ENCODE assay signal across 11 cellular contexts in genomic region chr12:119681953-119682352, GRCh38. TPM values are rescaled to one million over a fixed set of nuclear protein-coding genes. Genes with fewer than 3 reads are reported as not detected.
DNase-seq lines count a peak whose midpoint lies in the region; ATAC-seq and TF ChIP-seq lines count a peak whose summit lies in the region.
"Had no signal": no experiment of that assay in that cellular context is flagged by ENCODE, and none has a peak within 500 bp of the region (broad histone marks: within the 10 kb centered on the region; RNA-seq: fewer than 3 reads in every experiment).

No MANE protein-coding gene starts in this region.

- H3K36me3 Mint-ChIP-seq in activated naive CD4-positive, alpha-beta T cell treated with anti-CD3 and anti-CD28 coated beads, Interleukin-2, amount 50 U/mL, for 72 hours: peaks cover 15 to 31% of the 10 kb centered on the region in 2 donors
- peaks cover 53% of the 10 kb centered on the region for H3K36me3 Mint-ChIP-seq in dendritic cell treated with granulocyte-macrophage colony-stimulating factor and Interleukin-4, amounts not matched to agents 40 ng/mL and 50 ng/mL, for 4 days (ENCODE audit: low read depth)

- no peak for DNase-seq in activated naive CD4-positive, alpha-beta T cell treated with anti-CD3 and anti-CD28 coated beads, Interleukin-2, amount 50 U/mL, for 72 hours (ENCODE audit: low spot score in 2 of 2)
- DNase-seq in activated naive CD4-positive, alpha-beta T cell treated with anti-CD3 and anti-CD28 coated beads, Interleukin-2, amount 50 U/mL, for 16 hours: no peak
- no peak for DNase-seq in upper lobe of left lung
- no peak for DNase-seq in psoas muscle
- DNase-seq in NCI-H1105 (lab: John Stamatoyannopoulos, UW): no peak
- no peak for DNase-seq in ecto neural progenitor cell (ENCODE audit: low spot score)
- DNase-seq: activated CD4-positive, alpha-beta T cell treated with anti-CD3 and anti-CD28 coated beads for 4 hours; NCI-H226 had no signal

- WGBS in upper lobe of left lung, 2 donors: 85 to 89% methylated on average over 5 of the region's 5 CpGs
- 76 to 82% (median 79%) methylated on average over 5 of the region's 5 CpGs for WGBS in psoas muscle, 3 donors

- intact Hi-C loops in dendritic cell treated with granulocyte-macrophage colony-stimulating factor and Interleukin-4, amounts not matched to agents 40 ng/mL and 50 ng/mL, for 4 days (cut with micrococcal nuclease): no loop called here
- intact Hi-C loops in psoas muscle (cut with DNase I): no loop called here

- peak overlapping the region; percentile 87 to 96 for H3K27ac Mint-ChIP-seq in activated naive CD4-positive, alpha-beta T cell treated with anti-CD3 and anti-CD28 coated beads, Interleukin-2, amount 50 U/mL, for 72 hours
- peak overlapping the region; percentile 63 for H3K27ac Mint-ChIP-seq in dendritic cell treated with granulocyte-macrophage colony-stimulating factor and Interleukin-4, amounts not matched to agents 40 ng/mL and 50 ng/mL, for 4 days

- no peaks in the 10 kb centered on the region for H3K9me3 ChIP-seq in upper lobe of left lung
- H3K9me3 ChIP-seq in psoas muscle: no peaks in the 10 kb centered on the region

- TF ChIP-seq CTCF in upper lobe of left lung (IDR thresholded peaks at IDR 0.05) (no peak), psoas muscle (IDR thresholded peaks at IDR 0.05) (no peak)

- H3K4me1 ChIP-seq in upper lobe of left lung (peaks cover 8 to 33% (median 21%) of the 10 kb centered on the region in 4 donors), psoas muscle (peaks cover 6% of the 10 kb centered on the region)

- H3K27ac ChIP-seq in upper lobe of left lung (peak overlapping the region; percentile 14 to 54 (median 48)), psoas muscle (no peak overlapping the region)
- H3K27ac ChIP-seq: epithelial cell of prostate had no signal

- no peak for TF ChIP-seq POLR2A in upper lobe of left lung (IDR thresholded peaks at IDR 0.05)

- H3K4me3 ChIP-seq in upper lobe of left lung: no peak overlapping the region
- no peak overlapping the region for H3K4me3 ChIP-seq in psoas muscle

- H3K27me3 ChIP-seq in upper lobe of left lung (no peaks in the 10 kb centered on the region), psoas muscle (ENCODE audit: insufficient read depth in 3 of 3, low read length in 2 of 3) (no peaks in the 10 kb centered on the region)

- H3K36me3 ChIP-seq in upper lobe of left lung (peaks cover 29 to 51% (median 44%) of the 10 kb centered on the region in 4 donors), psoas muscle (ENCODE audit: insufficient read depth in 1 of 2, low read depth in 1 of 2) (peaks cover 13 to 56% of the 10 kb centered on the region in 2 donors)

- H3K27me3 Mint-ChIP-seq in dendritic cell treated with granulocyte-macrophage colony-stimulating factor and Interleukin-4, amounts not matched to agents 40 ng/mL and 50 ng/mL, for 4 days: no peaks in the 10 kb centered on the region

- H3K9me3 Mint-ChIP-seq in activated naive CD4-positive, alpha-beta T cell treated with anti-CD3 and anti-CD28 coated beads, Interleukin-2, amount 50 U/mL, for 72 hours: no peaks in the 10 kb centered on the region
- H3K9me3 Mint-ChIP-seq in dendritic cell treated with granulocyte-macrophage colony-stimulating factor and Interleukin-4, amounts not matched to agents 40 ng/mL and 50 ng/mL, for 4 days: no peaks in the 10 kb centered on the region

- ATAC-seq in activated naive CD4-positive, alpha-beta T cell treated with anti-CD3 and anti-CD28 coated beads, Interleukin-2, amount 50 U/mL, for 72 hours: peak in 1 of 2 donors; percentile 74
- ATAC-seq in HG03095 (IDR thresholded peaks at IDR 0.05; ENCODE audit: unreplicated experiment): peak; percentile 64
- no peak for ATAC-seq in upper lobe of left lung (ENCODE audit: low FRiP score in 2 of 2)
- no peak for ATAC-seq in psoas muscle

- H3K4me1 Mint-ChIP-seq in dendritic cell treated with granulocyte-macrophage colony-stimulating factor and Interleukin-4, amounts not matched to agents 40 ng/mL and 50 ng/mL, for 4 days (ENCODE audit: low read depth): peaks cover 16% of the 10 kb centered on the region

- TF ChIP-seq EP300 in upper lobe of left lung (IDR thresholded peaks at IDR 0.05): no peak

- no peak overlapping the region for H3K4me3 Mint-ChIP-seq in dendritic cell treated with granulocyte-macrophage colony-stimulating factor and Interleukin-4, amounts not matched to agents 40 ng/mL and 50 ng/mL, for 4 days

RNA-seq across cellular contexts. Expression of gene PRKAB1, which starts 14.0 kb away (rescaled TPM):
- total RNA-seq in activated naive CD4-positive, alpha-beta T cell treated with anti-CD3 and anti-CD28 coated beads, Interleukin-2, amount 50 U/mL, for 72 hours: 10 to 100 TPM; 18.2 to 63.7 TPM
- 10 to 100 TPM; 44.2 to 90.3 (median 62.9) TPM for total RNA-seq in upper lobe of left lung
- total RNA-seq in psoas muscle: 10 to 100 TPM in 2 of 4 donors, 1 to 10 TPM in 2; 9.0 to 16.7 (median 10.9) TPM
- polyA plus RNA-seq in psoas muscle: 10 to 100 TPM; 11.7 to 14.9 (median 11.9) TPM
